Comparison of ENCODE assay signal across 1 cellular context in genomic region chr19:13190781-13191540, GRCh38.
TF ChIP-seq lines count a peak whose summit lies in the region.

No MANE protein-coding gene starts in this region.

TF ChIP-seq in HepG2, 621 proteins besides CTCF, POLR2A, EP300 and RAD21 (continued from another document):
- TF ChIP-seq DZIP1 (CRISPR knock-in tag; IDR thresholded peaks at IDR 0.05) (no peak), BRCA1 (CRISPR knock-in tag; IDR thresholded peaks at IDR 0.05) (no peak), HHEX (CRISPR knock-in tag; IDR thresholded peaks at IDR 0.05) (no peak), YY1 (IDR thresholded peaks at IDR 0.05; ENCODE audit: insufficient read depth, insufficient replicate concordance, low read depth, low read length) (no peak), TEAD3 (CRISPR knock-in tag; optimal IDR thresholded peaks at IDR 0.05; ENCODE audit: borderline replicate concordance) (no peak)
